Comparison of ENCODE assay signal across 11 cellular contexts in genomic region chr6:7157752-7158616, GRCh38. TPM values are rescaled to one million over a fixed set of nuclear protein-coding genes. Genes with fewer than 3 reads are reported as not detected.
A peak's percentile ranks its signal among the peaks of the same experiment; 100 is the strongest.
DNase-seq lines count a peak whose midpoint lies in the region; ATAC-seq, FAIRE-seq and TF ChIP-seq lines count a peak whose summit lies in the region.
"Had no signal": no experiment of that assay in that cellular context is flagged by ENCODE, and none has a peak within 500 bp of the region (broad histone marks: within the 10 kb centered on the region; RNA-seq: fewer than 3 reads in every experiment).

No MANE protein-coding gene starts in this region.

- H3K4me3 ChIP-seq in epithelial cell of proximal tubule (ENCODE audit: low read depth, low read length) (no peak overlapping the region), psoas muscle (no peak overlapping the region), small intestine (ENCODE audit: low read depth in 1 of 2, low read length in 2 of 2) (no peak overlapping the region)
- H3K4me3 ChIP-seq: dorsolateral prefrontal cortex had no signal

- no peaks in the 10 kb centered on the region for H3K36me3 ChIP-seq in psoas muscle (ENCODE audit: insufficient read depth in 1 of 2, low read depth in 1 of 2)
- peaks cover 0 to 5% of the 10 kb centered on the region in 2 donors for H3K36me3 ChIP-seq in small intestine (ENCODE audit: control insufficient read depth in 2 of 2, insufficient read depth in 2 of 2, low read length in 2 of 2)

- H3K4me1 ChIP-seq in psoas muscle (peaks cover 70% of the 10 kb centered on the region), small intestine (ENCODE audit: control insufficient read depth in 2 of 2, insufficient read depth in 1 of 2, low read depth in 1 of 2, low read length in 1 of 2) (peaks cover 12 to 18% of the 10 kb centered on the region in 2 donors)

- no peak for FAIRE-seq in D721Med (lab: Jason Lieb, UNC)
- FAIRE-seq in small intestine (lab: Jason Lieb, UNC): no peak
- FAIRE-seq: G401.6 had no signal

- H3K27me3 ChIP-seq in psoas muscle (ENCODE audit: insufficient read depth in 3 of 3, low read length in 2 of 3) (no peaks in the 10 kb centered on the region), small intestine (ENCODE audit: control insufficient read depth in 2 of 2, insufficient read depth in 2 of 2, low read length in 2 of 2) (no peaks in the 10 kb centered on the region)
- H3K27me3 ChIP-seq: dorsolateral prefrontal cortex had no signal

- H3K9me3 ChIP-seq in psoas muscle: no peaks in the 10 kb centered on the region
- no peaks in the 10 kb centered on the region for H3K9me3 ChIP-seq in small intestine (ENCODE audit: control insufficient read depth, low read depth)

- intact Hi-C loops in psoas muscle (cut with DNase I): no loop called here

- no peak for DNase-seq in D721Med (ENCODE audit: insufficient read length, low spot score)
- DNase-seq in OCI-M1 (lab: John Stamatoyannopoulos, UW): peak; percentile 51
- no peak for DNase-seq in epithelial cell of proximal tubule (ENCODE audit: low read depth)
- DNase-seq in psoas muscle: no peak
- no peak for DNase-seq in cerebellum (ENCODE audit: low spot score)
- DNase-seq in stimulated activated CD4-positive, alpha-beta T cell treated with anti-CD3 and anti-CD28 coated beads, Interleukin-2, amount 100 ng/mL, for 48 hours: no peak
- no peak for DNase-seq in small intestine
- DNase-seq in DMS79 treated with DMSO at 0.1 percent for 48 hours (lab: John Stamatoyannopoulos, UW): no peak
- DNase-seq: activated T-cell treated with anti-CD3 and anti-CD28 coated beads, Interleukin-2, amount 50 U/mL, for 4 hours; dorsolateral prefrontal cortex had no signal

- H3K27ac ChIP-seq in psoas muscle: peak overlapping the region; percentile 51
- H3K27ac ChIP-seq in small intestine (ENCODE audit: low read depth in 1 of 2, low read length in 1 of 2): no peak overlapping the region
- H3K27ac ChIP-seq: dorsolateral prefrontal cortex had no signal

- TF ChIP-seq CTCF in D721Med (IDR thresholded peaks at IDR 0.05; ENCODE audit: insufficient read depth, missing control alignments) (peak; percentile 6), epithelial cell of proximal tubule (conservative IDR thresholded peaks at IDR 0.05; ENCODE audit: low read depth, low read length) (peak; percentile 23), psoas muscle (IDR thresholded peaks at IDR 0.05) (no peak)

- ATAC-seq in psoas muscle: peak in 3 of 4 donors; percentile 5 to 49 (median 38)
- ATAC-seq: activated T-cell treated with anti-CD3 and anti-CD28 coated beads, Interleukin-2, amount 50 U/mL, for 4 hours had no signal

- WGBS in psoas muscle, 3 donors: 54 to 69% (median 62%) methylated on average over 6 of the region's 6 CpGs
- 78 to 79% (median 79%) methylated on average over 6 of the region's 6 CpGs for WGBS in small intestine, 3 donors

RNA-seq across cellular contexts. Expression of gene RREB1, which starts 50.2 kb away (rescaled TPM):
- total RNA-seq in epithelial cell of proximal tubule (12.2 and 15.9 TPM in 2 replicates), psoas muscle (10 to 100 TPM; 32.7 to 49.4 (median 39.6) TPM), cerebellum (7.6 TPM)
- polyA plus RNA-seq in psoas muscle (10 to 100 TPM in 1 of 3 donors, 1 to 10 TPM in 2; 4.6 to 15.1 (median 8.9) TPM), small intestine (10 to 100 TPM in 2 of 3 donors, 1 to 10 TPM in 1; 6.5 to 12.7 (median 10.3) TPM)
